1 cellular context compared by ENCODE assay signal in genomic region chrX:22383988-22384387, GRCh38.
TF ChIP-seq lines count a peak whose summit lies in the region.

No MANE protein-coding gene starts in this region.

TF ChIP-seq in GM23338, 12 proteins besides CTCF, POLR2A, EP300 and RAD21 (continued from another document):
- TF ChIP-seq ZNF462 (CRISPR knock-in tag; IDR thresholded peaks at IDR 0.05) (no peak), NANOG (IDR thresholded peaks at IDR 0.05; ENCODE audit: borderline replicate concordance) (no peak), ZNF331 (CRISPR knock-in tag; IDR thresholded peaks at IDR 0.05; ENCODE audit: low read depth) (no peak), EZH2phosphoT487 (IDR thresholded peaks at IDR 0.05; ENCODE audit: unreplicated experiment) (no peak), STAT1 (IDR thresholded peaks at IDR 0.05; ENCODE audit: unreplicated experiment) (no peak), JUNB (IDR thresholded peaks at IDR 0.05; ENCODE audit: unreplicated experiment) (no peak), POLR2AphosphoS5 (IDR thresholded peaks at IDR 0.05; ENCODE audit: low read depth) (no peak), CREB1 (CRISPR knock-in tag; IDR thresholded peaks at IDR 0.05; ENCODE audit: low read depth) (no peak), EZH2 (IDR thresholded peaks at IDR 0.05; ENCODE audit: low read depth, unreplicated experiment) (no peak), REST (IDR thresholded peaks at IDR 0.05; ENCODE audit: unreplicated experiment) (no peak), ZNF114 (CRISPR knock-in tag; IDR thresholded peaks at IDR 0.05) (no peak)
